21 cellular contexts compared by ENCODE assay signal in genomic region chr2:80147690-80148089, GRCh38.
"Had no signal": no experiment of that assay in that cellular context is flagged by ENCODE, and none has a peak within 500 bp of the region (broad histone marks: within the 10 kb centered on the region; RNA-seq: fewer than 3 reads in every experiment).

No MANE protein-coding gene starts in this region.

- H3K4me3 ChIP-seq: SJSA1 had no signal

- H3K4me2 ChIP-seq: KMS-11 had no signal

- ATAC-seq: HepG2 had no signal

- H3K4me1 ChIP-seq: SJSA1 had no signal

- H3K9ac ChIP-seq: KMS-11 had no signal

- H3K27me3 ChIP-seq: SJSA1 had no signal

- H3K36me3 ChIP-seq: SJSA1 had no signal

- H3K27ac ChIP-seq: KMS-11, SJSA1 had no signal

- DNase-seq: IMR-90, Kasumi-1, MM.1S, NCI-H1092 treated with DMSO at 0.1 percent for 48 hours, NCI-H1436, NCI-H1694, NCI-H187 treated with DMSO at 0.1 percent for 48 hours, NCI-H2029 treated with DMSO at 0.1 percent for 48 hours, NCI-H2171, NCI-H226, NCI-H446, NCI-H510A, NCI-H524 treated with DMSO at 0.1 percent for 48 hours, NCI-H69, NCI-H774, Right ventricle myocardium superior, RPMI8226, SIG-M5 had no signal

- H3K9me3 ChIP-seq: SJSA1 had no signal
